Comparison of ENCODE assay signal across 12 cellular contexts in the genomic region with DNA sequence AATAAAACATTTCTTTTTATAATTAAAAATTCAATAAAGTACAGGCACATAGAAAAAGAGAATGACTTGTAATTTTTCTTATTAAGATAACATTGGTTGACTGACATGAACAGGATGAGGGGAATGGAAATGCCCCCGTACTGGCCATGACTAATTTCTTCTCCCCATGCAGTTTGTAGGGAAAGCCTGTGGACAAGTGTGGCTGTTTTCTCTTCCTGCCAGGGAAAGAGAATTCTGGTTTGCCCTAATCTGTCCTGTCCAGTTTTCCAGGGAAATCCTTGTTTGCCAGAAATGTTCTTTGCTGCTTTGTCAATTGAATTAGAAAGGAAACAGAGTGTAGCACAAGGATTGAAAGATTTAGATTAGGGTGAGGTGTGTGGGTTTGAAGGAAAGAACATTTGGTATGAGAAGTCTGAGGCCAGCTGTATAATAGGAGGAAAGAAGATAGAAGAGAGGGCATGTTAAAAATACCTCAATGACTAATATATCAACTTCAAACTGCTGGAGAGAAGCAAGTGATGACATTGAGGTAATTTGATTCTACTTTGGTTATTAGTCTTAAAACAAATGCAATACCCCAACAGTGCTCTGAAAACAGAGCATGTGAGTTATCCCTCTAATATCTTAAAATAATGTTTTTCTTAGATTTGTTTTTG.
A peak's percentile ranks its signal among the peaks of the same experiment; 100 is the strongest.
DNase-seq lines count a peak whose midpoint lies in the region; ATAC-seq, FAIRE-seq and TF ChIP-seq lines count a peak whose summit lies in the region.
"Had no signal": no experiment of that assay in that cellular context is flagged by ENCODE, and none has a peak within 500 bp of the region (broad histone marks: within the 10 kb centered on the region; RNA-seq: fewer than 3 reads in every experiment).

No MANE protein-coding gene starts in this region.

- 62 to 82% (median 72%) methylated on average over 1 of the region's 1 CpG for WGBS in small intestine, 3 donors

- no peak overlapping the region for H3K4me3 ChIP-seq in small intestine (ENCODE audit: low read depth in 1 of 2, low read length in 2 of 2)
- H3K4me3 ChIP-seq in breast epithelium = no peak overlapping the region

- TF ChIP-seq POLR2A in breast epithelium (IDR thresholded peaks at IDR 0.05) = no peak

- H3K27ac ChIP-seq in small intestine (ENCODE audit: low read depth in 1 of 2, low read length in 1 of 2) (no peak overlapping the region), breast epithelium (no peak overlapping the region)

- DNase-seq in brain pericyte (ENCODE audit: low read depth, low spot score) (peak; percentile 37), posterior vena cava (ENCODE audit: low spot score) (no peak), small intestine (no peak), amniotic stem cell (lab: John Stamatoyannopoulos, UW) (no peak), breast epithelium (ENCODE audit: low spot score in 2 of 2) (no peak)
- DNase-seq: activated CD4-positive, alpha-beta T cell treated with anti-CD3 and anti-CD28 coated beads for 1 hour; CD4-positive, CD25-positive, alpha-beta regulatory T cell; islet precursor cell; NCI-H345 had no signal

- no peaks in the 10 kb centered on the region for H3K4me1 ChIP-seq in small intestine (ENCODE audit: control insufficient read depth in 2 of 2, insufficient read depth in 1 of 2, low read depth in 1 of 2, low read length in 1 of 2)
- H3K4me1 ChIP-seq in breast epithelium = no peaks in the 10 kb centered on the region

- no peak for FAIRE-seq in small intestine (lab: Jason Lieb, UNC)

- no peaks in the 10 kb centered on the region for H3K36me3 ChIP-seq in small intestine (ENCODE audit: control insufficient read depth in 2 of 2, insufficient read depth in 2 of 2, low read length in 2 of 2)
- H3K36me3 ChIP-seq in breast epithelium = no peaks in the 10 kb centered on the region

- TF ChIP-seq CTCF in breast epithelium (IDR thresholded peaks at IDR 0.05) = no peak

- intact Hi-C loops in posterior vena cava (cut with DNase I) = loop anchor here in 1 of 2 donors (10.0 kb wide), 1 partner anchor 690 kb away; no protein-coding TSS in a partner anchor
- intact Hi-C loops in breast epithelium (cut with DNase I; ENCODE audit: low total_unique reads) = no loop called here

- ATAC-seq in GM18498 (IDR thresholded peaks at IDR 0.05; ENCODE audit: unreplicated experiment) = peak; percentile 77
- ATAC-seq in GM21381 (IDR thresholded peaks at IDR 0.05; ENCODE audit: unreplicated experiment) = peak; percentile 78
- peak; percentile 87 for ATAC-seq in HG03139 (IDR thresholded peaks at IDR 0.05; ENCODE audit: unreplicated experiment)

- H3K27me3 ChIP-seq in small intestine (ENCODE audit: control insufficient read depth in 2 of 2, insufficient read depth in 2 of 2, low read length in 2 of 2) (no peaks in the 10 kb centered on the region), breast epithelium (no peaks in the 10 kb centered on the region)

- no peaks in the 10 kb centered on the region for H3K9me3 ChIP-seq in small intestine (ENCODE audit: control insufficient read depth, low read depth)
- H3K9me3 ChIP-seq in breast epithelium = no peaks in the 10 kb centered on the region
